ENCODE assay signal across 11 cellular contexts in the genomic region with DNA sequence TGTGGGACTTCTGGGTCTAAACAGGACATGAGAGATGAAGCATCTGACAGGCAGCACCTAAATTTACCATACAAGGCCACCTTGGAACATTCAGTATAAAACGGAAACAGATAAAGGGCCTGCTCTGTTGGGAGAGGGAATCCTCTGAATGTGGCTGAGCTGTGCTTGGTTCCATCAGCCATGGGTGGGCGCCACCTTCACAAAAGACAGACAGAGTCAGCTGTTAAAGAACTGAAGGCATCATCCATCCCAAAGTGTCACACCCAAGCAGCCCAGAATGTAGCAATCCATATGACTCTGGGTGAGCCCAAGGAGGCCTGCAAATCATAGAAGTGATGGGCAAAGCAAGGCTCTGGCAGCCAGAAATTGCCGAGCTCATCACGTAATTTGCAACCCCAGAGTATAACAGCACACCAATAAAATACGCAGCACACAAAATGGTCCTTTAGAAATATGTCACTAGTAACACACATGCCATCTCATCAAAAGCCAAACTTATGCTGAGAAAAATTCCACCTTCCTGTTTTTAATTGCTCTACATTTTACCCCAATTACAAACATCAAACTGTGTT. TPM values are rescaled to one million over a fixed set of nuclear protein-coding genes. Genes with fewer than 3 reads are reported as not detected.
DNase-seq lines count a peak whose midpoint lies in the region; ATAC-seq and TF ChIP-seq lines count a peak whose summit lies in the region.
"Had no signal": no experiment of that assay in that cellular context is flagged by ENCODE, and none has a peak within 500 bp of the region (broad histone marks: within the 10 kb centered on the region; RNA-seq: fewer than 3 reads in every experiment).

No MANE protein-coding gene starts in this region.

- H3K4me1 Mint-ChIP-seq in T-cell: no peaks in the 10 kb centered on the region

- no peaks in the 10 kb centered on the region for H3K79me2 ChIP-seq in OCI-LY3 (ENCODE audit: low read length)

- ATAC-seq in T-cell (replicated peaks in 1 of 4): no peak
- no peak for ATAC-seq in HG02870 (IDR thresholded peaks at IDR 0.05; ENCODE audit: unreplicated experiment)
- ATAC-seq: left lung had no signal

- no peak overlapping the region for H3K9ac ChIP-seq in OCI-LY3 (ENCODE audit: low read length)

- peak; percentile 19 for TF ChIP-seq CTCF in GM13976 (IDR thresholded peaks at IDR 0.05; ENCODE audit: borderline replicate concordance, control extremely low read depth, extremely low read depth, insufficient read depth, missing control alignments)
- TF ChIP-seq CTCF in OCI-LY3 (IDR thresholded peaks at IDR 0.05; ENCODE audit: low read depth, low read length): 0 out of 2 replicates have a peak, but pooled peaks have one; percentile 11
- TF ChIP-seq CTCF in fibroblast of villous mesenchyme (IDR thresholded peaks at IDR 0.05; ENCODE audit: insufficient read depth, low read depth, low read length): peak; percentile 40

- H4K20me1 ChIP-seq in OCI-LY3 (ENCODE audit: insufficient read depth, low read length): no peaks in the 10 kb centered on the region

- H3K27me3 ChIP-seq in OCI-LY3 (ENCODE audit: low read depth, low read length): 0 out of 2 replicates have a peak, but pooled peaks cover 4% of the 10 kb centered on the region
- H3K27me3 ChIP-seq: left lung had no signal

- no peak overlapping the region for H3K4me2 ChIP-seq in OCI-LY3 (ENCODE audit: low read length)

- H2AFZ ChIP-seq in OCI-LY3 (ENCODE audit: low read depth, low read length): no peak overlapping the region

- H3K36me3 ChIP-seq in OCI-LY3 (replicated peaks; ENCODE audit: low read depth, low read length): no peaks in the 10 kb centered on the region
- H3K36me3 ChIP-seq: left lung had no signal

- no peaks in the 10 kb centered on the region for H3K36me3 Mint-ChIP-seq in T-cell

- H3K27ac Mint-ChIP-seq in T-cell: no peak overlapping the region

- no peak overlapping the region for H3K27ac ChIP-seq in OCI-LY3 (ENCODE audit: low read length)
- H3K27ac ChIP-seq: left lung had no signal

- POLR2A ChIA-PET in T-cell (lab: Charles Lee): no interaction called here

- in situ Hi-C loops in GM13976 (cut with MboI; ENCODE audit: low sequenced_read_pairs, unreplicated experiment): no loop called here

- DNase-seq in A172 (ENCODE audit: low spot score) (peak; percentile 4), GM13976 (ENCODE audit: low spot score) (no peak), fibroblast of villous mesenchyme (ENCODE audit: low read depth) (no peak), T-cell (no peak), HPDE6-E6E7 (ENCODE audit: extremely low spot score) (no peak)
- DNase-seq in activated CD4-positive, alpha-beta T cell treated with anti-CD3 and anti-CD28 coated beads, Interleukin-2, amount 50 U/mL, for 1 hour: no peak
- DNase-seq: activated CD4-positive, alpha-beta T cell treated with anti-CD3 and anti-CD28 coated beads for 4 hours; DMS79; left lung had no signal

- H3K4me3 ChIP-seq in OCI-LY3 (ENCODE audit: low read length) (no peak overlapping the region), fibroblast of villous mesenchyme (ENCODE audit: low read depth, low read length) (no peak overlapping the region)
- H3K4me3 ChIP-seq: left lung had no signal

- no peak overlapping the region for H3K4me3 Mint-ChIP-seq in T-cell

- no peaks in the 10 kb centered on the region for H3K4me1 ChIP-seq in OCI-LY3 (ENCODE audit: low read length)
- H3K4me1 ChIP-seq: left lung had no signal

- CTCF ChIA-PET in T-cell (lab: Charles Lee): no interaction called here

- H3K9me3 Mint-ChIP-seq in T-cell: peaks cover 0 to 5% (median 4%) of the 10 kb centered on the region in 3 donors

- no peaks in the 10 kb centered on the region for H3K9me3 ChIP-seq in OCI-LY3 (ENCODE audit: insufficient read depth, low read length)
- H3K9me3 ChIP-seq: left lung had no signal

- H3K27me3 Mint-ChIP-seq in T-cell: no peaks in the 10 kb centered on the region

RNA-seq across cellular contexts. Expression of gene RBP1, which starts 24.8 kb away (rescaled TPM):
- 0.83 and 5.6 TPM in 2 replicates for total RNA-seq in A172 (2014; rRNA removed; shearing (Covaris generic))
- 23.7 and 66.0 TPM in 2 replicates for total RNA-seq in fibroblast of villous mesenchyme
- 1 to 10 TPM in 1 of 5 donors, under 1 TPM in 2, not detected in 2; 0.54 to 1.5 (median 0.59) TPM for total RNA-seq in T-cell
